Comparison of ENCODE assay signal across 22 cellular contexts in the genomic region with DNA sequence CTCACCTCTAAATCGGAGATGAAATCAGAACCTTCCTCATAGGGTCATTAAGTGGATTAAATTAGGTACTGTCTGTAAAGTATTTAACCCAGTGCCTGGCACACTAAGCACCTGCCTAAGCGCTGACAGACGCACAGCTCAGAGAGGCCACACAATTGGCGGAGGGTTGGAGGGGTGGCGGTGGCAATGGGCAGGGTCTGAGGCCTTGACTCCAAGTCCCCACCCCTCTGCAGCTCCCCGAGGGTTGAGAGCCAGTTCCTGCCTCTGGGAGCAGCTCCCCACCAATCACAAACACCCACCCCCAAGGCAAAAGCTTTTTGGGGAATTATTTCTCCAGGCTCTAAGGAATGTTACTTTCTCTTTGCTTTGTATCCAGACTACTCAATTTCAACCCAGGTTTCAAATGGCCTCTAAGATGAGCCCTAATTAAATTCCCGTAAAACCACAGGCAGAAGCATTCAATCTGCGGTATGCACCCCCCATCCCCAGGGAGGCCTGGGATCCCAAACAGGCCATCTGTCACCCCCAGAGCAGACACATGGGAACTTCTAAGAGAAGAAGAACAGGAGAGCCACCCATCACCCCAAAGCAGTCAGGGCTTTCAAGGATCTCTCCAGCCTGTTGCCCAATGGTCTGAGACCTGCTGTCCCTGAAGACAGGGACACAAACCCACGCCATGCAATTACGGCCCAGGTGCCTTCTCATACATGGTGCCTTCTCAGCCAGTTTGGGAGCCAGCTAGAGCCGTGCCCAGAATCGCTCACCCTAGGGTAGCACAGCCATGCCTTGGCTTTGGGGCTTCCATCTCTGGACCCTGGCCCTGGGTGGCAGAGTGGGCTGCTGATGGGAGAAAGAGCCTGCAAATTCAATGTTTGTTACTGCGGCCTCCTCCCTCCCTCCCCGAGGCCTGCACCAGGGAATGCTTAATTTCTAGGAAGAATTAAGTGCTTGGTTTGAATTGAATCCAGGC.
A peak's percentile ranks its signal among the peaks of the same experiment; 100 is the strongest.
DNase-seq lines count a peak whose midpoint lies in the region; ATAC-seq and TF ChIP-seq lines count a peak whose summit lies in the region.
"Had no signal": no experiment of that assay in that cellular context is flagged by ENCODE, and none has a peak within 500 bp of the region (broad histone marks: within the 10 kb centered on the region; RNA-seq: fewer than 3 reads in every experiment).

No MANE protein-coding gene starts in this region.

- no peaks in the 10 kb centered on the region for H3K79me2 ChIP-seq in osteoblast (ENCODE audit: insufficient read depth, low read length)

- H3K4me2 ChIP-seq in BLaER1 treated with 17β-estradiol and CSF1 and Interleukin-3, amounts not matched to agents 10 nM and 100 nM, result peak overlapping the region in 7 of 11 experiments; percentile 47 to 70 (median 58); a peak in 14 of 22 replicates
- no peak overlapping the region for H3K4me2 ChIP-seq in osteoblast (ENCODE audit: insufficient read depth, low read length)

- peaks cover 0 to 18% (median 9%) of the 10 kb centered on the region in 11 experiments; a peak in 12 of 22 replicates for H3K9me3 ChIP-seq in BLaER1 treated with 17β-estradiol and CSF1 and Interleukin-3, amounts not matched to agents 10 nM and 100 nM (replicated peaks in 1 of 11)
- no peaks in the 10 kb centered on the region for H3K9me3 ChIP-seq in osteoblast (ENCODE audit: low read depth, low read length)
- H3K9me3 ChIP-seq: breast epithelium, psoas muscle had no signal

- no peak overlapping the region for H3K4me3 ChIP-seq in BLaER1 treated with 17β-estradiol and CSF1 and Interleukin-3, amounts not matched to agents 10 nM and 100 nM
- H3K4me3 ChIP-seq in osteoblast (ENCODE audit: insufficient read depth, low read length), result no peak overlapping the region
- H3K4me3 ChIP-seq: breast epithelium, psoas muscle had no signal

- H3K27me3 ChIP-seq in BLaER1 treated with 17β-estradiol and CSF1 and Interleukin-3, amounts not matched to agents 10 nM and 100 nM, result no peaks in the 10 kb centered on the region
- no peaks in the 10 kb centered on the region for H3K27me3 ChIP-seq in osteoblast (ENCODE audit: insufficient read depth, low read length)
- H3K27me3 ChIP-seq: breast epithelium had no signal

- peaks cover 0 to 91% (median 15%) of the 10 kb centered on the region in 11 experiments; a peak in 14 of 22 replicates for H4K20me1 ChIP-seq in BLaER1 treated with 17β-estradiol and CSF1 and Interleukin-3, amounts not matched to agents 10 nM and 100 nM
- H4K20me1 ChIP-seq in osteoblast (ENCODE audit: insufficient read depth, low read length), result no peaks in the 10 kb centered on the region

- ATAC-seq in GM18907 (IDR thresholded peaks at IDR 0.05; ENCODE audit: unreplicated experiment), result no peak
- ATAC-seq in GM18511 (IDR thresholded peaks at IDR 0.05; ENCODE audit: unreplicated experiment), result no peak
- ATAC-seq in HG02642 (IDR thresholded peaks at IDR 0.05; ENCODE audit: poor library complexity, unreplicated experiment), result no peak
- ATAC-seq: activated CD8-positive, alpha-beta memory T cell treated with anti-CD3 and anti-CD28 coated beads, Interleukin-2, amount 10 ng/mL, durations not matched to agents 7 days and 5 days; activated naive CD8-positive, alpha-beta T cell treated with anti-CD3 and anti-CD28 coated beads, Interleukin-2, amount 50 U/mL, for 24 hours; natural killer cell treated with Interleukin-12 subunit alpha and Interleukin-12 subunit beta and Interleukin-15 and Interleukin-18, amount 100 ng/mL, for 72 hours; Panc1; psoas muscle had no signal

- TF ChIP-seq CTCF in VCaP (conservative IDR thresholded peaks at IDR 0.05) (no peak), osteoblast (IDR thresholded peaks at IDR 0.05; ENCODE audit: extremely low read depth, low read depth, low read length) (no peak), GM10266 (IDR thresholded peaks at IDR 0.05; ENCODE audit: control insufficient read depth, insufficient read depth, low read depth, missing control alignments) (no peak)

- DNase-seq in NCI-H1694 treated with DMSO at 0.1 percent for 48 hours (lab: John Stamatoyannopoulos, UW) (peak; percentile 97), osteoblast (ENCODE audit: insufficient read length, low spot score, missing footprints) (peak; percentile 55), GM10266 (ENCODE audit: extremely low spot score) (no peak)
- DNase-seq: activated CD4-positive, alpha-beta T cell treated with anti-CD3 and anti-CD28 coated beads for 48 hours; activated CD8-positive, alpha-beta memory T cell treated with anti-CD3 and anti-CD28 coated beads, Interleukin-2, amount 10 ng/mL, durations not matched to agents 7 days and 5 days; activated effector memory CD4-positive, alpha-beta T cell treated with Interleukin-2 at 50 U/mL for 16 hours; activated naive CD8-positive, alpha-beta T cell treated with anti-CD3 and anti-CD28 coated beads, Interleukin-2, amount 50 U/mL, for 24 hours; EL; KBM-7; mesenchymal stem cell; NCI-H2227 treated with DMSO at 0.1 percent for 48 hours; stimulated activated CD4-positive, alpha-beta T cell treated with anti-CD3 and anti-CD28 coated beads, Interleukin-4, amount 100 ng/mL, for 4 hours; substantia nigra had no signal

- no peak overlapping the region for H3K27ac ChIP-seq in BLaER1 treated with 17β-estradiol and CSF1 and Interleukin-3, amounts not matched to agents 10 nM and 100 nM
- peak overlapping the region; percentile 56 for H3K27ac ChIP-seq in VCaP
- no peak overlapping the region for H3K27ac ChIP-seq in osteoblast (ENCODE audit: low read depth, low read length)
- H3K27ac ChIP-seq: breast epithelium, psoas muscle had no signal

- H3K36me3 ChIP-seq in BLaER1 treated with 17β-estradiol and CSF1 and Interleukin-3, amounts not matched to agents 10 nM and 100 nM, result peaks cover 19 to 97% (median 52%) of the 10 kb centered on the region in 11 experiments
- no peaks in the 10 kb centered on the region for H3K36me3 ChIP-seq in osteoblast (ENCODE audit: insufficient read depth, low read length)
- H3K36me3 ChIP-seq: breast epithelium had no signal

- peaks cover 6 to 25% (median 17%) of the 10 kb centered on the region in 10 experiments; a peak in 17 of 20 replicates for H3K4me1 ChIP-seq in BLaER1 treated with 17β-estradiol and CSF1 and Interleukin-3, amounts not matched to agents 10 nM and 100 nM
- peaks cover 13% of the 10 kb centered on the region for H3K4me1 ChIP-seq in osteoblast (ENCODE audit: insufficient read depth, low read length)
- H3K4me1 ChIP-seq: psoas muscle had no signal

- no peak overlapping the region for H2AFZ ChIP-seq in osteoblast (ENCODE audit: low read length)

- no peak overlapping the region for H3K9ac ChIP-seq in BLaER1 treated with 17β-estradiol and CSF1 and Interleukin-3, amounts not matched to agents 10 nM and 100 nM
